ENCODE assay signal across 8 cellular contexts in the genomic region with DNA sequence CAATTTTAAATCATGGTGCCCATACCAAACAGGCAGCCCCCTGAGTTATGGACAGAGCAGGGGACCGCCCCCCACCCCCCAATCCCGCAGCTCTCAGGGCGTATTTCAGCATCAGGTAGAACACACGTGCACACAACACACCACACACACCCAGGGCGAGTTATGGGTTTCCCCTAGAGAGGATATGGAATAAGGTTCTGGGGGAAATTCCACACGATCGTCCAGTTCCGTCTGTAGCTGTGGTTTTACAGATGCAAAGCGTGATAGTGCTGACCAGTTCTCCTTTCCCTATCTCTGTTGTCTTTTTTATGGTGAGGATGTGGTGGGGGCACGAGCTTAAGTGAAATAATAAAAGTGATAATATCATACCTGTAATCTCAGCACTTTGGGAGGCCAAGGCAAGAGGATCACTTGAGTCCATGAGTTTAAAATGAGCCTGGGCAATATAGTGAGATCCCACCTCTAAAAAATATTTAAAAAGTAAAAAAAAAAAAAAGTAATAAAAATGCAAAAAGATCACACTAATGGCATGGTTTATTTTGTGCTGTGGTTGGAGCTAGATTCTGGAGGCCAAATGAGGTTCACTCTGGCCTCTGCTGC. TPM values are rescaled to one million over a fixed set of nuclear protein-coding genes. Genes with fewer than 3 reads are reported as not detected.
DNase-seq lines count a peak whose midpoint lies in the region; ATAC-seq and TF ChIP-seq lines count a peak whose summit lies in the region.

No MANE protein-coding gene starts in this region.

- CTCF ChIA-PET in CD4-positive, alpha-beta T cell (lab: Charles Lee) = no interaction called here
- CTCF ChIA-PET in Caco-2 (lab: Charles Lee) = interaction anchor here (0.6 kb wide), 1 partner anchor 51 kb away, joined by 4 read pairs; no protein-coding TSS in a partner anchor

- no peaks in the 10 kb centered on the region for H4K20me1 ChIP-seq in Loucy (ENCODE audit: insufficient read depth, low read length, poor library complexity, severe bottlenecking)

- H3K18ac ChIP-seq in mesendoderm (ENCODE audit: low read length) = no peak overlapping the region

- no peak overlapping the region for H2AK5ac ChIP-seq in mesendoderm (ENCODE audit: low read length)

- no TSS peak for BruUV-seq in Caco-2 (replicated peaks; lab: Mats Ljungman, UMichigan)

- H3K23ac ChIP-seq in mesendoderm (ENCODE audit: low read length) = no peak overlapping the region

- no peak overlapping the region for H2BK120ac ChIP-seq in mesendoderm (ENCODE audit: low read depth, low read length)

- H4K8ac ChIP-seq in mesendoderm (ENCODE audit: low read depth, low read length) = no peak overlapping the region

- 0 out of 2 replicates have a peak, but pooled peaks cover 4% of the 10 kb centered on the region for H3F3A ChIP-seq in Loucy (ENCODE audit: low read depth)

- peaks cover 9% of the 10 kb centered on the region for H3K36me3 Mint-ChIP-seq in CD4-positive, alpha-beta T cell (ENCODE audit: low read depth)
- peaks cover 9% of the 10 kb centered on the region for H3K36me3 Mint-ChIP-seq in Caco-2 (ENCODE audit: insufficient read depth, unreplicated experiment)
- peaks cover 3% of the 10 kb centered on the region for H3K36me3 Mint-ChIP-seq in activated T-helper 1 cell treated with anti-CD3 and anti-CD28 coated beads, Interleukin-12 subunit alpha, Interleukin-12 subunit beta, Interleukin-2, Interleukin-4 antibody, amounts not matched to agents 30 ng/mL and 10 ng/mL and 1 ng/mL, durations not matched to agents 14 hours and 24 hours and 36 hours (ENCODE audit: low read depth)

- no peak overlapping the region for H3K27ac ChIP-seq in CD4-positive, alpha-beta T cell (ENCODE audit: low read depth, low read length)
- H3K27ac ChIP-seq in mesendoderm (ENCODE audit: low read depth, low read length) = no peak overlapping the region

- H3K4me3 Mint-ChIP-seq in CD4-positive, alpha-beta T cell = peak overlapping the region; percentile 56
- no peak overlapping the region for H3K4me3 Mint-ChIP-seq in Caco-2 (ENCODE audit: unreplicated experiment)
- H3K4me3 Mint-ChIP-seq in activated T-helper 1 cell treated with anti-CD3 and anti-CD28 coated beads, Interleukin-12 subunit alpha, Interleukin-12 subunit beta, Interleukin-2, Interleukin-4 antibody, amounts not matched to agents 30 ng/mL and 10 ng/mL and 1 ng/mL, durations not matched to agents 14 hours and 24 hours and 36 hours = no peak overlapping the region

- H3K4me2 ChIP-seq in Loucy (ENCODE audit: low read depth, low read length, poor library complexity, severe bottlenecking) (peak overlapping the region; percentile 17), mesendoderm (ENCODE audit: low read length) (no peak overlapping the region)

- H3K9me3 Mint-ChIP-seq in CD4-positive, alpha-beta T cell = no peaks in the 10 kb centered on the region
- H3K9me3 Mint-ChIP-seq in Caco-2 (ENCODE audit: unreplicated experiment) = no peaks in the 10 kb centered on the region
- no peaks in the 10 kb centered on the region for H3K9me3 Mint-ChIP-seq in activated T-helper 1 cell treated with anti-CD3 and anti-CD28 coated beads, Interleukin-12 subunit alpha, Interleukin-12 subunit beta, Interleukin-2, Interleukin-4 antibody, amounts not matched to agents 30 ng/mL and 10 ng/mL and 1 ng/mL, durations not matched to agents 14 hours and 24 hours and 36 hours

- no peaks in the 10 kb centered on the region for H3K9me3 ChIP-seq in CD4-positive, alpha-beta T cell (ENCODE audit: control insufficient read depth, low read length)
- H3K9me3 ChIP-seq in Loucy (ENCODE audit: insufficient read depth, low read depth, low read length) (no peaks in the 10 kb centered on the region), Caco-2 (no peaks in the 10 kb centered on the region)

- peaks cover 70% of the 10 kb centered on the region for H3K4me1 ChIP-seq in Loucy (ENCODE audit: insufficient read depth, low read length, poor library complexity, severe bottlenecking)
- peaks cover 9% of the 10 kb centered on the region for H3K4me1 ChIP-seq in mesendoderm (ENCODE audit: control insufficient read depth, low read depth, low read length)
- H3K4me1 ChIP-seq in Caco-2 = peaks cover 61% of the 10 kb centered on the region

- no peak for TF ChIP-seq CTCF in CD4-positive, alpha-beta T cell (IDR thresholded peaks at IDR 0.05)
- no peak for TF ChIP-seq CTCF in Loucy (conservative IDR thresholded peaks at IDR 0.05; ENCODE audit: low read length)
- TF ChIP-seq CTCF in fibroblast of villous mesenchyme (IDR thresholded peaks at IDR 0.05; ENCODE audit: insufficient read depth, low read depth, low read length) = no peak
- no peak for TF ChIP-seq CTCF in Caco-2 (IDR thresholded peaks at IDR 0.05; ENCODE audit: insufficient read depth in 1 of 2, low read depth in 1 of 2, low read length in 1 of 2, severe bottlenecking in 1 of 2, unreplicated experiment in 1 of 2)

- H3K9me2 ChIP-seq in Loucy (replicated peaks; ENCODE audit: low read depth, low read length) = no peaks in the 10 kb centered on the region

- no peaks in the 10 kb centered on the region for H3K79me1 ChIP-seq in mesendoderm (ENCODE audit: low read length)

- no peak overlapping the region for H3K56ac ChIP-seq in mesendoderm (ENCODE audit: low read length)

- no peak overlapping the region for H3K4ac ChIP-seq in mesendoderm (ENCODE audit: low read depth, low read length)

- no peak overlapping the region for H4K5ac ChIP-seq in mesendoderm (ENCODE audit: low read length)

- ATAC-seq in CD4-positive, alpha-beta T cell (ENCODE audit: poor library complexity) = no peak

- H2AFZ ChIP-seq in Loucy (ENCODE audit: low read length) = no peak overlapping the region

- H3K79me2 ChIP-seq in Loucy (ENCODE audit: insufficient read depth, low read length) = peaks cover 26% of the 10 kb centered on the region
- no peaks in the 10 kb centered on the region for H3K79me2 ChIP-seq in mesendoderm (ENCODE audit: control insufficient read depth, insufficient read depth, low read length)

- H3K4me3 ChIP-seq in Loucy (ENCODE audit: low read length, poor library complexity, severe bottlenecking) (no peak overlapping the region), fibroblast of villous mesenchyme (ENCODE audit: low read depth, low read length) (no peak overlapping the region), mesendoderm (ENCODE audit: low read length) (no peak overlapping the region), Caco-2 (ENCODE audit: low read depth, low read length) (no peak overlapping the region)

- H3K9ac ChIP-seq in Loucy (ENCODE audit: low read depth, low read length, poor library complexity, severe bottlenecking) (peak overlapping the region; percentile 14), mesendoderm (ENCODE audit: low read length) (no peak overlapping the region)

- WGBS in mesendoderm (ENCODE audit: extremely low coverage, insufficient coverage, low lambda C conversion rate) = no CpG with 5 or more reads among the region's 10 CpGs

- H3K36me3 ChIP-seq in Loucy (ENCODE audit: insufficient read depth, low read length) = no peaks in the 10 kb centered on the region
- H3K36me3 ChIP-seq in mesendoderm (ENCODE audit: control insufficient read depth, insufficient read depth, low read length) = no peaks in the 10 kb centered on the region
- H3K36me3 ChIP-seq in Caco-2 (ENCODE audit: control insufficient read depth, insufficient read depth, low read length) = no peaks in the 10 kb centered on the region

- DNase-seq in CD4-positive, alpha-beta T cell = no peak
- DNase-seq in GM19240 (ENCODE audit: insufficient read length, low spot score) (peak; percentile 51), fibroblast of villous mesenchyme (ENCODE audit: low read depth) (peak; percentile 56), mesendoderm (no peak), Caco-2 (no peak), head of caudate nucleus (no peak)
- DNase-seq in activated T-helper 1 cell treated with anti-CD3 and anti-CD28 coated beads, Interleukin-12 subunit alpha, Interleukin-12 subunit beta, Interleukin-2, Interleukin-4 antibody, amounts not matched to agents 30 ng/mL and 10 ng/mL and 1 ng/mL, durations not matched to agents 14 hours and 24 hours and 36 hours (ENCODE audit: low spot score) = no peak

- intact Hi-C loops in CD4-positive, alpha-beta T cell (cut with DNase I, micrococcal nuclease) = loop anchor here in 1 of 2 experiments (5.0 kb wide), 1 partner anchor 84 kb away; the partner anchor contains the start of gene ZBTB21
- intact Hi-C loops in Caco-2 (cut with micrococcal nuclease; ENCODE audit: unreplicated experiment) = no loop called here
- intact Hi-C loops in head of caudate nucleus (cut with DNase I) = no loop called here
- intact Hi-C loops in activated T-helper 1 cell treated with anti-CD3 and anti-CD28 coated beads, Interleukin-12 subunit alpha, Interleukin-12 subunit beta, Interleukin-2, Interleukin-4 antibody, amounts not matched to agents 30 ng/mL and 10 ng/mL and 1 ng/mL, durations not matched to agents 14 hours and 24 hours and 36 hours (cut with micrococcal nuclease) = loop anchor here (2.0 kb wide), 1 partner anchor 72 kb away; no protein-coding TSS in a partner anchor

- H3K27me3 Mint-ChIP-seq in CD4-positive, alpha-beta T cell = peaks cover 7% of the 10 kb centered on the region
- H3K27me3 Mint-ChIP-seq in Caco-2 (ENCODE audit: insufficient read depth, unreplicated experiment) = no peaks in the 10 kb centered on the region
- H3K27me3 Mint-ChIP-seq in activated T-helper 1 cell treated with anti-CD3 and anti-CD28 coated beads, Interleukin-12 subunit alpha, Interleukin-12 subunit beta, Interleukin-2, Interleukin-4 antibody, amounts not matched to agents 30 ng/mL and 10 ng/mL and 1 ng/mL, durations not matched to agents 14 hours and 24 hours and 36 hours (ENCODE audit: insufficient read depth) = no peaks in the 10 kb centered on the region

- peaks cover 58% of the 10 kb centered on the region for H3K4me1 Mint-ChIP-seq in CD4-positive, alpha-beta T cell (ENCODE audit: low read depth)
- H3K4me1 Mint-ChIP-seq in Caco-2 (ENCODE audit: low read depth, unreplicated experiment) = peaks cover 47% of the 10 kb centered on the region
- H3K4me1 Mint-ChIP-seq in activated T-helper 1 cell treated with anti-CD3 and anti-CD28 coated beads, Interleukin-12 subunit alpha, Interleukin-12 subunit beta, Interleukin-2, Interleukin-4 antibody, amounts not matched to agents 30 ng/mL and 10 ng/mL and 1 ng/mL, durations not matched to agents 14 hours and 24 hours and 36 hours (ENCODE audit: low read depth) = peaks cover 66% of the 10 kb centered on the region

- H2BK15ac ChIP-seq in mesendoderm (replicated peaks; ENCODE audit: low read depth) = no peak overlapping the region

- no peaks in the 10 kb centered on the region for H3K27me3 ChIP-seq in CD4-positive, alpha-beta T cell (ENCODE audit: control insufficient read depth, insufficient read depth, low read length)
- H3K27me3 ChIP-seq in Loucy (ENCODE audit: insufficient read depth, low read length, poor library complexity, severe bottlenecking) = no peaks in the 10 kb centered on the region
- no peaks in the 10 kb centered on the region for H3K27me3 ChIP-seq in mesendoderm (ENCODE audit: insufficient read depth, low read length, poor library complexity)
- no peaks in the 10 kb centered on the region for H3K27me3 ChIP-seq in Caco-2 (replicated peaks; ENCODE audit: control insufficient read depth, insufficient read depth, low read length)

- POLR2A ChIA-PET in CD4-positive, alpha-beta T cell (lab: Charles Lee) = interaction anchor here (0.6 to 4.4 kb wide), 5 partner anchors 10 to 135 kb away, joined by 3 to 44 read pairs (median 3); partner anchors contain the start of gene PRDM15
- POLR2A ChIA-PET in Caco-2 (lab: Charles Lee) = no interaction called here

- H3K27ac Mint-ChIP-seq in CD4-positive, alpha-beta T cell = peak overlapping the region; percentile 95
- no peak overlapping the region for H3K27ac Mint-ChIP-seq in Caco-2 (ENCODE audit: unreplicated experiment)
- H3K27ac Mint-ChIP-seq in activated T-helper 1 cell treated with anti-CD3 and anti-CD28 coated beads, Interleukin-12 subunit alpha, Interleukin-12 subunit beta, Interleukin-2, Interleukin-4 antibody, amounts not matched to agents 30 ng/mL and 10 ng/mL and 1 ng/mL, durations not matched to agents 14 hours and 24 hours and 36 hours = no peak overlapping the region

- H2BK5ac ChIP-seq in mesendoderm (ENCODE audit: low read length) = no peak overlapping the region

RNA-seq across cellular contexts. Expression of gene C2CD2, which starts 25.1 kb away (rescaled TPM):
- total RNA-seq in CD4-positive, alpha-beta T cell = 1 to 10 TPM; 8.2 to 8.8 TPM
- total RNA-seq in fibroblast of villous mesenchyme (22.2 and 25.0 TPM in 2 replicates), Caco-2 (2022) (12.6 and 13.5 TPM in 2 replicates)
- 3.0 TPM for polyA plus RNA-seq in mesendoderm (2013, experiment 1 of 2)
- 3.0 TPM for polyA plus RNA-seq in mesendoderm (2013, experiment 2 of 2)
- 9.5 and 10.2 TPM in 2 replicates for total RNA-seq in activated T-helper 1 cell treated with anti-CD3 and anti-CD28 coated beads, Interleukin-12 subunit alpha, Interleukin-12 subunit beta, Interleukin-2, Interleukin-4 antibody, amounts not matched to agents 30 ng/mL and 10 ng/mL and 1 ng/mL, durations not matched to agents 14 hours and 24 hours and 36 hours

RNA-seq across cellular contexts. Expression of gene PRDM15, which starts 49.6 kb away (rescaled TPM):
- total RNA-seq in CD4-positive, alpha-beta T cell = 10 to 100 TPM; 10.4 to 12.0 TPM
- total RNA-seq in fibroblast of villous mesenchyme (4.2 and 5.2 TPM in 2 replicates), Caco-2 (2022) (5.6 and 8.2 TPM in 2 replicates)
- 3.9 TPM for polyA plus RNA-seq in mesendoderm (2013, experiment 1 of 2)
- polyA plus RNA-seq in mesendoderm (2013, experiment 2 of 2) = 3.8 TPM
- total RNA-seq in activated T-helper 1 cell treated with anti-CD3 and anti-CD28 coated beads, Interleukin-12 subunit alpha, Interleukin-12 subunit beta, Interleukin-2, Interleukin-4 antibody, amounts not matched to agents 30 ng/mL and 10 ng/mL and 1 ng/mL, durations not matched to agents 14 hours and 24 hours and 36 hours = 18.1 and 18.4 TPM in 2 replicates

Comparison
In these comparisons a context has a peak if more than half of its experiments do, and no peak if none do; other contexts are left out.
1. DNase-seq: peak in GM19240 (single experiment) and fibroblast of villous mesenchyme (single experiment); none in CD4-positive, alpha-beta T cell (0 of 10), mesendoderm (single experiment), Caco-2 (0 of 2), head of caudate nucleus (0 of 42) and activated T-helper 1 cell treated with anti-CD3 and anti-CD28 coated beads, Interleukin-12 subunit alpha, Interleukin-12 subunit beta, Interleukin-2, Interleukin-4 antibody, amounts not matched to agents 30 ng/mL and 10 ng/mL and 1 ng/mL, durations not matched to agents 14 hours and 24 hours and 36 hours (single experiment).